In the genomic region with DNA sequence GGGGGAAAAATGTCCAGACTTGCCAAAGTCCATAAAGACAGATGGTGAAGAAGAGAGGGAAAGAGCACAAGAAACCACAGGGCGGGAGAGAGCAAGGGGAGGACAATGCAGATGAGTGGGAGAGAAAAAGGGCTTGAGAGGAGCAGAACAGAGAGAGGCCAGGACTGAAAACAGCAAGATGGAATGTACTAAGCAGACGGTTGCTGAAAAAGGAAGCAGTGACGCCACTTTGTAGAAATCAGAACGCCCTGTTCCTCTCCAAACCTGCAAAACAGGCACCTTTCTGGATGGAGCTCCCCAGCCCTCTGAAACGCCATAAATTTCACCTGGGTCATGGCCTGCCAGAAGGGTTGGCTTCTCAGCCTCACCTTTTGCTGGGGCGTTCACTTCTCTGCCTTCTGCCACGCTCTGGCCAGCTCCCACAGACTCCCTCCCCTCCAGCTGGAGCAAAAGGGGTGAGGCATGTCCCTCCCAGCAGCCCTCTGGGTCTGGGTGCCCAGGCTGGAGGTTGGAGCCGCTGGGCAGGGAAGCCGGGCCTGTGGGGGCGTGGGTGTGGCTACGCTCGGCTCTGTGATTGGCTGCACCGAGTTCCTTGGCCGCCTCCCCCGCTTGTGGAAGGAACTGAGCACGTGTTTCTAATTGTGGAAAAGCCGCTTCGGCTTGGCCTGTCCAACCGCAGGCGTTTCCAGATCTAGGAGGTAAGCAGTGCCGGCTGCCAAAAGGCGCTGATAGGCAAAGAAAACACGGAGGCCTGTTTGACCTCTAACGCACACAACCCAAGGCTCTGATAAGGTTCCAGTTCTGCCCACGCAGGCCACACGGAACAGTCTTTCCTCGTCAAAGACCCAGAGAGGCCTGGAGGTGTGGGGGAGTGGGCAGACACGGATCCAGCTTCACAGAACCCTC, we compare ENCODE assay signal across 8 cellular contexts. TPM values are rescaled to one million over a fixed set of nuclear protein-coding genes. Genes with fewer than 3 reads are reported as not detected.
DNase-seq lines count a peak whose midpoint lies in the region; ATAC-seq and TF ChIP-seq lines count a peak whose summit lies in the region.

No MANE protein-coding gene starts in this region.

- no peak overlapping the region for H4K91ac ChIP-seq in IMR-90 (ENCODE audit: insufficient read depth, low read depth, low read length)

- POLR2A ChIA-PET in A673 (lab: Charles Lee; ENCODE audit: low non-redundant PET) (interaction anchor here (0.8 kb wide), 1 partner anchor 13 kb away, joined by 4 read pairs; no protein-coding TSS in a partner anchor), IMR-90 (lab: Charles Lee; ENCODE audit: unreplicated experiment) (no interaction called here)

- BruUV-seq in A673 (replicated peaks; lab: Mats Ljungman, UMichigan), result no TSS peak
- BruUV-seq in IMR-90 (replicated peaks; lab: Mats Ljungman, UMichigan), result no TSS peak

- no peak for TF ChIP-seq RAD21 in IMR-90 (IDR thresholded peaks at IDR 0.05; ENCODE audit: low read length)

- H2BK5ac ChIP-seq in IMR-90 (ENCODE audit: low read depth, low read length, poor library complexity, severe bottlenecking), result no peak overlapping the region

- no peak for ATAC-seq in IMR-90 (ENCODE audit: low read depth)
- no peak for ATAC-seq in HG03025 (IDR thresholded peaks at IDR 0.05; ENCODE audit: low FRiP score, unreplicated experiment)

- no peak overlapping the region for H2BK20ac ChIP-seq in IMR-90 (ENCODE audit: low read depth, low read length)

- H3K9me3 ChIP-seq in A673 (ENCODE audit: low read depth, low read length, poor library complexity, severe bottlenecking) (no peaks in the 10 kb centered on the region), IMR-90 (ENCODE audit: control insufficient read depth, insufficient read depth, low read length) (no peaks in the 10 kb centered on the region), stomach smooth muscle (ENCODE audit: control insufficient read depth in 2 of 2, low read length in 2 of 2) (no peaks in the 10 kb centered on the region)

- H3K9ac ChIP-seq in IMR-90 (ENCODE audit: low read depth, low read length) (no peak overlapping the region), stomach smooth muscle (ENCODE audit: low read length in 2 of 2) (peak overlapping the region; percentile 66 to 72)

- in situ Hi-C loops in IMR-90 (cut with MboI; ENCODE audit: low sequenced_read_pairs), result no loop called here
- in situ Hi-C loops in brain microvascular endothelial cell (cut with HindIII; ENCODE audit: low pct_ligation_motif_present, low sequenced_read_pairs), result no loop called here

- H4K5ac ChIP-seq in IMR-90 (ENCODE audit: low read depth, low read length), result no peak overlapping the region; the same call in 1 of the 2 replicates

- 85% methylated on average over 4 of the region's 28 CpGs; no CpG with 5 or more reads in 1 of the 2 experiments for WGBS in IMR-90 (ENCODE audit: extremely low coverage in 2 of 2, insufficient read length in 1 of 2), 2 experiments

- H2BK120ac ChIP-seq in IMR-90 (ENCODE audit: low read depth, low read length), result no peak overlapping the region

- no peak overlapping the region for H3K18ac ChIP-seq in IMR-90 (ENCODE audit: low read depth, low read length)

- no peaks in the 10 kb centered on the region for H4K20me1 ChIP-seq in IMR-90 (ENCODE audit: insufficient read depth, low read length)

- peak overlapping the region in 1 of 2 experiments; percentile 15; a peak in 1 of 4 replicates for H4K8ac ChIP-seq in IMR-90 (ENCODE audit: low read depth in 2 of 2, low read length in 2 of 2)

- H3K36me3 ChIP-seq in A673 (ENCODE audit: insufficient read depth, low read length, poor library complexity, severe bottlenecking) (no peaks in the 10 kb centered on the region), IMR-90 (ENCODE audit: control insufficient read depth, insufficient read depth, low read length) (no peaks in the 10 kb centered on the region), brain microvascular endothelial cell (replicated peaks) (no peaks in the 10 kb centered on the region), stomach smooth muscle (ENCODE audit: control insufficient read depth in 2 of 2, insufficient read depth in 2 of 2, low read length in 2 of 2) (no peaks in the 10 kb centered on the region)

- H3K14ac ChIP-seq in IMR-90 (replicated peaks; ENCODE audit: low read depth, low read length), result no peak overlapping the region

- CTCF ChIA-PET in A673 (lab: Charles Lee), result interaction anchor here (1.4 kb wide), 1 partner anchor 33 kb away, joined by 9 read pairs; no protein-coding TSS in a partner anchor
- CTCF ChIA-PET in IMR-90 (lab: Yijun Ruan, JAX), result no interaction called here

- dilution Hi-C loops in IMR-90 (cut with HindIII; ENCODE audit: low sequenced_read_pairs, unreplicated experiment), result no loop called here

- no peak overlapping the region for H2AK9ac ChIP-seq in IMR-90 (replicated peaks; ENCODE audit: low read depth, low read length, poor library complexity)

- H2BK15ac ChIP-seq in IMR-90 (ENCODE audit: low read depth, low read length), result no peak overlapping the region

- TF ChIP-seq CTCF in A673 (conservative IDR thresholded peaks at IDR 0.05; ENCODE audit: low read depth, low read length) (no peak), IMR-90 (conservative IDR thresholded peaks at IDR 0.05; ENCODE audit: low read depth, low read length) (no peak), brain microvascular endothelial cell (IDR thresholded peaks at IDR 0.05; ENCODE audit: low read depth, low read length, missing control alignments) (no peak)

- 0 out of 2 replicates have a peak, but pooled peaks cover 3% of the 10 kb centered on the region for H3K9me1 ChIP-seq in IMR-90 (ENCODE audit: insufficient read depth, low read length)

- no peak overlapping the region for H3K23ac ChIP-seq in IMR-90 (ENCODE audit: low read depth, low read length)

- intact Hi-C loops in A673 (cut with micrococcal nuclease; ENCODE audit: unreplicated experiment) (no loop called here), IMR-90 (cut with micrococcal nuclease) (loop anchor here (2.0 kb wide), 1 partner anchor 33 kb away; no protein-coding TSS in a partner anchor)

- H3K27me3 ChIP-seq in A673 (replicated peaks; ENCODE audit: insufficient read depth, low read depth, low read length, poor library complexity) (no peaks in the 10 kb centered on the region), IMR-90 (ENCODE audit: control insufficient read depth, insufficient read depth, low read length) (peaks cover 16% of the 10 kb centered on the region), brain microvascular endothelial cell (replicated peaks) (peaks cover 3% of the 10 kb centered on the region), stomach smooth muscle (ENCODE audit: control insufficient read depth in 1 of 2, insufficient read depth in 2 of 2, low read length in 2 of 2) (no peaks in the 10 kb centered on the region)

- H3K27ac ChIP-seq in A673 (ENCODE audit: low read depth, low read length, poor library complexity, severe bottlenecking) (peak overlapping the region; percentile 93), IMR-90 (ENCODE audit: insufficient read depth, low read length) (no peak overlapping the region), brain microvascular endothelial cell (no peak overlapping the region), stomach smooth muscle (ENCODE audit: low read length) (peak overlapping the region; percentile 97)

- H2AFZ ChIP-seq in IMR-90 (replicated peaks; ENCODE audit: low read length, poor library complexity), result peak overlapping the region; percentile 36

- H2AK5ac ChIP-seq in IMR-90 (ENCODE audit: low read depth, low read length), result no peak overlapping the region

- H3K4me1 ChIP-seq in A673 (ENCODE audit: insufficient read depth, low read length, poor library complexity, severe bottlenecking) (peaks cover 35% of the 10 kb centered on the region), IMR-90 (ENCODE audit: control insufficient read depth, insufficient read depth, low read length) (peaks cover 4% of the 10 kb centered on the region), stomach smooth muscle (ENCODE audit: control insufficient read depth, insufficient read depth, low read length) (peaks cover 37% of the 10 kb centered on the region)

- H3K4me2 ChIP-seq in IMR-90 (ENCODE audit: low read depth, low read length), result no peak overlapping the region

- no peak overlapping the region for H3K4me3 ChIP-seq in A673 (ENCODE audit: low read depth, low read length, poor library complexity, severe bottlenecking)
- no peak overlapping the region for H3K4me3 ChIP-seq in IMR-90 (ENCODE audit: insufficient read depth, low read depth, low read length)
- H3K4me3 ChIP-seq in brain microvascular endothelial cell (ENCODE audit: low read depth, low read length), result no peak overlapping the region
- peak overlapping the region; percentile 10 to 71 for H3K4me3 ChIP-seq in stomach smooth muscle (ENCODE audit: low read length in 2 of 2)

- TF ChIP-seq POLR2A in IMR-90 (IDR thresholded peaks at IDR 0.05; ENCODE audit: low read depth, low read length), result no peak

- no peak overlapping the region for H3K4ac ChIP-seq in IMR-90 (ENCODE audit: low read depth, low read length)

- DNase-seq in A673 (ENCODE audit: low spot score) (peak; percentile 60), IMR-90 (no peak), brain microvascular endothelial cell (peak; percentile 13), islet precursor cell (peak; percentile 71), NCI-H187 treated with DMSO at 0.1 percent for 48 hours (lab: John Stamatoyannopoulos, UW) (no peak), NCI-H2107 treated with DMSO at 0.1 percent for 48 hours (lab: John Stamatoyannopoulos, UW; ENCODE audit: unreplicated experiment) (no peak)

- no peak overlapping the region for H3K56ac ChIP-seq in IMR-90 (ENCODE audit: extremely low read depth, insufficient read depth, low read length)

- no peaks in the 10 kb centered on the region for H3K79me1 ChIP-seq in IMR-90 (ENCODE audit: low read depth in 1 of 2, low read length in 2 of 2)

RNA-seq across cellular contexts. Expression of a gene that starts 29.3 kb away (rescaled TPM):
- total RNA-seq in A673 (2021), result 18.3 and 24.8 TPM in 2 replicates
- not detected in 2 replicates for total RNA-seq in IMR-90 (2012; rRNA removed)
- 0.31 and 0.33 TPM in 2 replicates for polyA plus RNA-seq in IMR-90 (2012; rRNA removed)
- polyA plus RNA-seq in IMR-90 (2012; cell fraction: cytosol; rRNA removed), result 0.13 and 0.32 TPM in 2 replicates
- 0.20 and 0.23 TPM in 2 replicates for polyA plus RNA-seq in IMR-90 (2012; cell fraction: nucleus; rRNA removed; ENCODE audit: low replicate concordance)

RNA-seq across cellular contexts. Expression of a gene that starts 35.1 kb away (rescaled TPM):
- not detected in 2 replicates for total RNA-seq in A673 (2021)
- total RNA-seq in IMR-90 (2012; rRNA removed), result not detected in 2 replicates
- polyA plus RNA-seq in IMR-90 (2012; rRNA removed), result 0.05 TPM in 1 of 2 replicates, not detected in the other
- polyA plus RNA-seq in IMR-90 (2012; cell fraction: cytosol; rRNA removed), result not detected in 2 replicates
- not detected in 2 replicates for polyA plus RNA-seq in IMR-90 (2012; cell fraction: nucleus; rRNA removed; ENCODE audit: low replicate concordance)

RNA-seq across cellular contexts. Expression of a gene that starts 49.4 kb away (rescaled TPM):
- total RNA-seq in A673 (2021) (not detected in 2 replicates), IMR-90 (2012; rRNA removed) (0.28 and 0.36 TPM in 2 replicates)
- polyA plus RNA-seq in IMR-90 (2012; rRNA removed), result 0.31 and 0.37 TPM in 2 replicates
- polyA plus RNA-seq in IMR-90 (2012; cell fraction: cytosol; rRNA removed), result 0.23 and 0.43 TPM in 2 replicates
- 1.3 and 1.8 TPM in 2 replicates for polyA plus RNA-seq in IMR-90 (2012; cell fraction: nucleus; rRNA removed; ENCODE audit: low replicate concordance)

RNA-seq across cellular contexts. Expression of a gene that starts 58.8 kb away (rescaled TPM):
- total RNA-seq in A673 (2021) (50.3 and 54.5 TPM in 2 replicates), IMR-90 (2012; rRNA removed) (61.9 and 83.7 TPM in 2 replicates)
- 74.0 and 86.3 TPM in 2 replicates for polyA plus RNA-seq in IMR-90 (2012; rRNA removed)
- polyA plus RNA-seq in IMR-90 (2012; cell fraction: cytosol; rRNA removed), result 36.7 and 38.7 TPM in 2 replicates
- 13.9 and 46.2 TPM in 2 replicates for polyA plus RNA-seq in IMR-90 (2012; cell fraction: nucleus; rRNA removed; ENCODE audit: low replicate concordance)

RNA-seq across cellular contexts. Expression of a gene that starts 59.2 kb away (rescaled TPM):
- total RNA-seq in A673 (2021), result 325 and 339 TPM in 2 replicates
- total RNA-seq in IMR-90 (2012; rRNA removed), result 71.9 and 73.8 TPM in 2 replicates
- 167 and 185 TPM in 2 replicates for polyA plus RNA-seq in IMR-90 (2012; rRNA removed)
- polyA plus RNA-seq in IMR-90 (2012; cell fraction: cytosol; rRNA removed), result 47.0 and 54.1 TPM in 2 replicates
- 631 and 1,195 TPM in 2 replicates for polyA plus RNA-seq in IMR-90 (2012; cell fraction: nucleus; rRNA removed; ENCODE audit: low replicate concordance)

Comparison
In these comparisons a context has a peak if more than half of its experiments do, and no peak if none do; other contexts are left out.
1. DNase-seq: peak in A673 (single experiment), brain microvascular endothelial cell (single experiment) and islet precursor cell (single experiment); none in IMR-90 (single experiment), NCI-H187 treated with DMSO at 0.1 percent for 48 hours (single experiment) and NCI-H2107 treated with DMSO at 0.1 percent for 48 hours (single experiment).
2. H3K27ac ChIP-seq: peak in A673 (single experiment) and stomach smooth muscle (single experiment); none in IMR-90 (single experiment) and brain microvascular endothelial cell (single experiment).
3. H3K4me3 ChIP-seq: peak in stomach smooth muscle (2 of 2); none in A673 (single experiment), IMR-90 (single experiment) and brain microvascular endothelial cell (single experiment).
4. RNA of a gene that starts 29.3 kb away (total RNA-seq): 18.3 to 24.8 TPM in A673; not detected in IMR-90; every median in the first group is over 10 times any median in the second.